In the genomic region with DNA sequence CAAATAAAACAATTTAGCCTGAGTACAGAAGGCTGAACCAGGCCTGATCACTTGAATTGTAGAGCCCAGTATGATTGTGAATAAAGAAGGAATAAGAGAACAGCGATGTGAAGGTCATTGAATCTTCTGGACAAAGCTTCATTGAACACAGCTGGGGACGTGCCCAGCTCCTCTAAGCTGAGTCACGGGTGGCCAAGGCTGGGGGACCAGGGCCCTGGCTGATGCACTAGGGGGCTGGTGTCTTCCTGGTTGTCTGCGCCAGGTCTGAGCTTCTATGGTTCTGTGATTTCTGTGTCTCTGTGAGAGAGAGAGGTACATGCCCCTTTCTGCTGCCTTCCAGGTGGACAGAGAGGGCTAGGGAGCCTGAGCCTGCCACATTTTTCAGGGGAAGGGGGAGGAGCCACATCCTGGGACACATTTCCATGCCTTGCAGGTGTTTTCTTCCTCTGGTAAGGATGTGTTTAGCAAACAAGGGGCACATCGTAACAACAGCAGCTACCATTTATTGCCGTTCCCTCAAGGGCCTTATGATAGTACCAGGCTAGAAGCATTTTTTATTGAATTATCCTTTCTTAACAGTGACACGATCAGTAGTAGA, we compare ENCODE assay signal across 1 cellular context.
TF ChIP-seq lines count a peak whose summit lies in the region.

No MANE protein-coding gene starts in this region.

TF ChIP-seq in GM23338, 12 proteins besides CTCF, POLR2A, EP300 and RAD21 (continued from another document):
- TF ChIP-seq ZNF462 (CRISPR knock-in tag; IDR thresholded peaks at IDR 0.05): no peak
- TF ChIP-seq REST (IDR thresholded peaks at IDR 0.05; ENCODE audit: unreplicated experiment): no peak
- TF ChIP-seq EZH2 (IDR thresholded peaks at IDR 0.05; ENCODE audit: low read depth, unreplicated experiment): no peak
- TF ChIP-seq JUNB (IDR thresholded peaks at IDR 0.05; ENCODE audit: unreplicated experiment): no peak
- no peak for TF ChIP-seq NANOG (IDR thresholded peaks at IDR 0.05; ENCODE audit: borderline replicate concordance)
- TF ChIP-seq ETS1 (IDR thresholded peaks at IDR 0.05): no peak
- no peak for TF ChIP-seq STAT1 (IDR thresholded peaks at IDR 0.05; ENCODE audit: unreplicated experiment)
- TF ChIP-seq EZH2phosphoT487 (IDR thresholded peaks at IDR 0.05; ENCODE audit: unreplicated experiment): no peak
- TF ChIP-seq CREB1 (CRISPR knock-in tag; IDR thresholded peaks at IDR 0.05; ENCODE audit: low read depth): no peak
